In the genomic region with DNA sequence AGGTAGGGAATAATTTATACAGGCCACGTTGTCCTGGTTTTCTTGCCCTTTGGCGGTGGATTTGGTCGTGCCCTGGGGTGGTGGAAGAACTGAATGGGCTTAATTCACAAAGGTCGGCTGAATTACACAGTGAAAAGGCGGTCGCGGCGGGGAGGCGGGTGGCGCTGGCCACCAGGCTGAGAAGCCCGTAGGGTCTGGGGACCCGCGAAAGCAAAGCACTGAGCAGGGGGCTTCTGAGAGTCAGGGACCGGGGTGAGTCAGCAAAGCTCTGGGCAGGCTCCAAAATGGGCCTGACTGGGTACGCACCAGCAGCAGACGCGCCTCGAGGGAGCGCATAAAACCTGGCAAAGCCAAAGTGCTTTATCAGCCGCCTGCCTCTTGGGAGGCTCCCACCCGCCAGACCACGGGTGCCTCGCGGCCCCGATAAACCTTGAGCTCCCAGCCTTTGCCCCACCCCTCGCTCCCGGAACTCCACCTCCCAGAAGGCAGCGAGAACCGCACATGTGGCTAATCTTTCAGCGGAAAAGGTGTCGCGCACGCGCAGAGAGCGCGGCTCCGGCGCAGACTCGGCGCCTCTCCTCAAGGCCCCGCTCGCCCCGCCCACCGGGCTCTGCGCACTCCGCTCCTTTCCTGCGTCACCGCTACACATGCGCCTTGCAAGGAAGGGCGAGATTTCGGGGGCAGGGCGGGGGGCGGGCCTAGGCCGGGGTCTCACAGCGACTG, we compare ENCODE assay signal across 8 cellular contexts. TPM values are rescaled to one million over a fixed set of nuclear protein-coding genes. Genes with fewer than 3 reads are reported as not detected.
DNase-seq lines count a peak whose midpoint lies in the region; TF ChIP-seq lines count a peak whose summit lies in the region.

No MANE protein-coding gene starts in this region.

- H3K36me3 Mint-ChIP-seq in HFFc6 (ENCODE audit: low read depth), result peaks cover 50% of the 10 kb centered on the region

- in situ Hi-C loops in SK-MEL-5 (cut with HindIII; ENCODE audit: low pct_unique_long_range_greater_than_20kb, low sequenced_read_pairs), result no loop called here

- DNase-seq in GM04503 (ENCODE audit: low read depth), result peak; percentile 87
- DNase-seq in HFFc6, result peak; percentile 98
- peak; percentile 99 for DNase-seq in NAMALWA (ENCODE audit: low spot score)
- DNase-seq in SK-MEL-5 (ENCODE audit: low read depth, low spot score), result peak; percentile 99
- peak; percentile 99 for DNase-seq in activated naive CD4-positive, alpha-beta T cell treated with anti-CD3 and anti-CD28 coated beads, Interleukin-2, amount 50 U/mL, for 16 hours
- peak; percentile 98 for DNase-seq in germinal center (ENCODE audit: low spot score)
- peak; percentile 90 for DNase-seq in non-pigmented ciliary epithelial cell (ENCODE audit: low read depth)
- DNase-seq in superior temporal gyrus (ENCODE audit: extremely low spot score), result peak; percentile 99

- H3K9me3 Mint-ChIP-seq in HFFc6, result no peaks in the 10 kb centered on the region

- H3K4me1 Mint-ChIP-seq in HFFc6 (ENCODE audit: low read depth), result peaks cover 37% of the 10 kb centered on the region

- peak overlapping the region; percentile 96 for H3K4me3 Mint-ChIP-seq in HFFc6

- no peak for TF ChIP-seq CTCF in HFFc6 (IDR thresholded peaks at IDR 0.05)

- H3K27me3 Mint-ChIP-seq in HFFc6 (ENCODE audit: insufficient read depth), result peaks cover 11% of the 10 kb centered on the region

- peak overlapping the region; percentile 86 for H3K27ac Mint-ChIP-seq in HFFc6

RNA-seq across cellular contexts. Expression of a gene that starts 0.4 kb away (rescaled TPM):
- total RNA-seq in HFFc6 (2021; fragmentation: NEBNext Ultra II Directional; extraction: Animal tissue kit (Norgen Biotek cat#: 25700)), result 10 to 100 TPM; 53.3 to 70.9 (median 63.4) TPM
- total RNA-seq in SK-MEL-5 (2014; rRNA removed; shearing (Covaris generic)), result 24.7 and 32.2 TPM in 2 replicates
- polyA plus RNA-seq in SK-MEL-5 (2015; cell fraction: cytosol; rRNA removed), result 50.2 and 53.8 TPM in 2 replicates
- polyA plus RNA-seq in SK-MEL-5 (2015; cell fraction: nucleus; rRNA removed), result 176 and 204 TPM in 2 replicates

RNA-seq across cellular contexts. Expression of a gene that starts 11.0 kb away (rescaled TPM):
- 100 to 1,000 TPM; 796 to 849 (median 832) TPM for total RNA-seq in HFFc6 (2021; fragmentation: NEBNext Ultra II Directional; extraction: Animal tissue kit (Norgen Biotek cat#: 25700))
- 353 and 355 TPM in 2 replicates for total RNA-seq in SK-MEL-5 (2014; rRNA removed; shearing (Covaris generic))
- 393 and 418 TPM in 2 replicates for polyA plus RNA-seq in SK-MEL-5 (2015; cell fraction: cytosol; rRNA removed)
- polyA plus RNA-seq in SK-MEL-5 (2015; cell fraction: nucleus; rRNA removed), result 252 and 280 TPM in 2 replicates

RNA-seq across cellular contexts. Expression of a gene that starts 30.4 kb away (rescaled TPM):
- total RNA-seq in HFFc6 (2021; fragmentation: NEBNext Ultra II Directional; extraction: Animal tissue kit (Norgen Biotek cat#: 25700)), result 10 to 100 TPM; 59.2 to 73.5 (median 64.9) TPM
- 29.1 and 32.0 TPM in 2 replicates for total RNA-seq in SK-MEL-5 (2014; rRNA removed; shearing (Covaris generic))
- 43.0 and 60.2 TPM in 2 replicates for polyA plus RNA-seq in SK-MEL-5 (2015; cell fraction: cytosol; rRNA removed)
- polyA plus RNA-seq in SK-MEL-5 (2015; cell fraction: nucleus; rRNA removed), result 172 and 222 TPM in 2 replicates

RNA-seq across cellular contexts. Expression of a gene that starts 43.8 kb away (rescaled TPM):
- total RNA-seq in HFFc6 (2021; fragmentation: NEBNext Ultra II Directional; extraction: Animal tissue kit (Norgen Biotek cat#: 25700)), result not detected
- total RNA-seq in SK-MEL-5 (2014; rRNA removed; shearing (Covaris generic)), result not detected in 2 replicates
- 0.20 TPM in 1 of 2 replicates, not detected in the other for polyA plus RNA-seq in SK-MEL-5 (2015; cell fraction: cytosol; rRNA removed)
- polyA plus RNA-seq in SK-MEL-5 (2015; cell fraction: nucleus; rRNA removed), result 2.0 TPM in 1 of 2 replicates, not detected in the other

RNA-seq across cellular contexts. Expression of a gene that starts 50.5 kb away (rescaled TPM):
- total RNA-seq in HFFc6 (2021; fragmentation: NEBNext Ultra II Directional; extraction: Animal tissue kit (Norgen Biotek cat#: 25700)), result 10 to 100 TPM; 27.5 to 33.1 (median 31.4) TPM
- total RNA-seq in SK-MEL-5 (2014; rRNA removed; shearing (Covaris generic)), result 62.6 and 66.4 TPM in 2 replicates
- 55.3 and 56.3 TPM in 2 replicates for polyA plus RNA-seq in SK-MEL-5 (2015; cell fraction: cytosol; rRNA removed)
- 218 TPM in 2 replicates for polyA plus RNA-seq in SK-MEL-5 (2015; cell fraction: nucleus; rRNA removed)

Comparison
In these comparisons a context has a peak if more than half of its experiments do, and no peak if none do; other contexts are left out.
1. Peak in every context shown above with its lines: DNase-seq.